Comparison of ENCODE assay signal across 20 cellular contexts in genomic region chr4:53118676-53119075, GRCh38.
DNase-seq lines count a peak whose midpoint lies in the region; ATAC-seq and TF ChIP-seq lines count a peak whose summit lies in the region.
"Had no signal": no experiment of that assay in that cellular context is flagged by ENCODE, and none has a peak within 500 bp of the region (broad histone marks: within the 10 kb centered on the region; RNA-seq: fewer than 3 reads in every experiment).

No MANE protein-coding gene starts in this region.

- H3K36me3 ChIP-seq in cardiac muscle cell (no peaks in the 10 kb centered on the region), right atrium auricular region (no peaks in the 10 kb centered on the region), smooth muscle cell (ENCODE audit: low read depth) (no peaks in the 10 kb centered on the region)
- H3K36me3 ChIP-seq: BE2C, SJCRH30 had no signal

- H3K4me2 ChIP-seq in smooth muscle cell: peak overlapping the region; percentile 27
- H3K4me2 ChIP-seq: PC-9 had no signal

- DNase-seq in cardiac muscle cell (ENCODE audit: low read depth in 1 of 2, low spot score in 1 of 2): no peak
- no peak for DNase-seq in right atrium auricular region (ENCODE audit: low spot score)
- DNase-seq in mesothelial cell of epicardium (ENCODE audit: low spot score in 2 of 2, unreplicated experiment in 2 of 2): no peak
- no peak for DNase-seq in smooth muscle cell (lab: John Stamatoyannopoulos, UW; ENCODE audit: unreplicated experiment)
- no peak for DNase-seq in omental fat pad (ENCODE audit: low spot score)
- DNase-seq in NCI-H1105 treated with DMSO at 0.1 percent for 48 hours (lab: John Stamatoyannopoulos, UW): no peak
- DNase-seq in ACHN: no peak
- DNase-seq: BE2C, Karpas-422, NCI-H1092 treated with DMSO at 0.1 percent for 48 hours, NCI-H1436 treated with DMSO at 0.1 percent for 48 hours, NCI-H1930, NCI-H2107, NCI-H446 treated with DMSO at 0.1 percent for 48 hours, NCI-H526 treated with DMSO at 0.1 percent for 48 hours, PC-9, SJCRH30 had no signal

- peak overlapping the region; percentile 94 for H3K27ac ChIP-seq in cardiac muscle cell
- H3K27ac ChIP-seq in right atrium auricular region: no peak overlapping the region
- peak overlapping the region; percentile 96 for H3K27ac ChIP-seq in smooth muscle cell (ENCODE audit: low read depth)
- H3K27ac ChIP-seq: 22Rv1, HL-60, PC-9 had no signal

- TF ChIP-seq CTCF in cardiac muscle cell (IDR thresholded peaks at IDR 0.05; ENCODE audit: low read depth, low read length) (no peak), right atrium auricular region (IDR thresholded peaks at IDR 0.05) (no peak), mesothelial cell of epicardium (IDR thresholded peaks at IDR 0.05; ENCODE audit: unreplicated experiment) (no peak), smooth muscle cell (IDR thresholded peaks at IDR 0.05; ENCODE audit: borderline replicate concordance, insufficient read depth, poor library complexity, severe bottlenecking) (no peak), omental fat pad (IDR thresholded peaks at IDR 0.05) (no peak)

- H3F3A ChIP-seq in smooth muscle cell (ENCODE audit: low read depth): no peaks in the 10 kb centered on the region

- no peak overlapping the region for H2AFZ ChIP-seq in smooth muscle cell (ENCODE audit: low read depth)
- H2AFZ ChIP-seq: PC-9 had no signal

- ATAC-seq in omental fat pad (ENCODE audit: low FRiP score): no peak
- ATAC-seq: HCT116 had no signal

- H3K27me3 ChIP-seq in cardiac muscle cell (no peaks in the 10 kb centered on the region), right atrium auricular region (no peaks in the 10 kb centered on the region), smooth muscle cell (ENCODE audit: low read depth) (no peaks in the 10 kb centered on the region)
- H3K27me3 ChIP-seq: BE2C, SJCRH30 had no signal

- H3K4me3 ChIP-seq in cardiac muscle cell: no peak overlapping the region
- no peak overlapping the region for H3K4me3 ChIP-seq in right atrium auricular region
- H3K4me3 ChIP-seq in smooth muscle cell: no peak overlapping the region
- H3K4me3 ChIP-seq: PC-9, SJCRH30 had no signal

- H3K4me1 ChIP-seq in cardiac muscle cell (ENCODE audit: low read depth): peaks cover 18% of the 10 kb centered on the region
- H3K4me1 ChIP-seq in right atrium auricular region: peaks cover 0 to 32% of the 10 kb centered on the region in 2 donors
- peaks cover 7% of the 10 kb centered on the region for H3K4me1 ChIP-seq in smooth muscle cell (ENCODE audit: low read depth)
- H3K4me1 ChIP-seq: BE2C had no signal

- H3K4me1 Mint-ChIP-seq in mesothelial cell of epicardium: peaks cover 28% of the 10 kb centered on the region

- 60% methylated on average over 3 of the region's 3 CpGs for WGBS in smooth muscle cell (ENCODE audit: low lambda C conversion rate)

- H3K9ac ChIP-seq in smooth muscle cell (ENCODE audit: low read depth): no peak overlapping the region

- H3K9me3 ChIP-seq in cardiac muscle cell (ENCODE audit: low read depth): no peaks in the 10 kb centered on the region
- no peaks in the 10 kb centered on the region for H3K9me3 ChIP-seq in right atrium auricular region
- H3K9me3 ChIP-seq in smooth muscle cell (replicated peaks; ENCODE audit: low read depth): no peaks in the 10 kb centered on the region
- H3K9me3 ChIP-seq: BE2C, SJCRH30 had no signal

- H3K36me3 Mint-ChIP-seq in mesothelial cell of epicardium: peaks cover 4% of the 10 kb centered on the region

- H3K9me3 Mint-ChIP-seq in mesothelial cell of epicardium: peaks cover 13% of the 10 kb centered on the region

- in situ Hi-C loops in ACHN (cut with HindIII; ENCODE audit: low pct_ligation_motif_present, low pct_unique_long_range_greater_than_20kb, low sequenced_read_pairs): no loop called here

- H3K27me3 Mint-ChIP-seq in mesothelial cell of epicardium (ENCODE audit: low read depth): no peaks in the 10 kb centered on the region

- no peak overlapping the region for H3K4me3 Mint-ChIP-seq in mesothelial cell of epicardium

- no peaks in the 10 kb centered on the region for H3K79me2 ChIP-seq in smooth muscle cell (ENCODE audit: low read depth)

- H4K20me1 ChIP-seq in smooth muscle cell (ENCODE audit: low read depth): no peaks in the 10 kb centered on the region

- H3K27ac Mint-ChIP-seq in mesothelial cell of epicardium: peak overlapping the region; percentile 90

Comparison
In these comparisons a context has a peak if more than half of its experiments do, and no peak if none do; other contexts are left out.
1. H3K27ac ChIP-seq: peak in cardiac muscle cell (single experiment) and smooth muscle cell (single experiment); none in right atrium auricular region (0 of 2).